In the genomic region with DNA sequence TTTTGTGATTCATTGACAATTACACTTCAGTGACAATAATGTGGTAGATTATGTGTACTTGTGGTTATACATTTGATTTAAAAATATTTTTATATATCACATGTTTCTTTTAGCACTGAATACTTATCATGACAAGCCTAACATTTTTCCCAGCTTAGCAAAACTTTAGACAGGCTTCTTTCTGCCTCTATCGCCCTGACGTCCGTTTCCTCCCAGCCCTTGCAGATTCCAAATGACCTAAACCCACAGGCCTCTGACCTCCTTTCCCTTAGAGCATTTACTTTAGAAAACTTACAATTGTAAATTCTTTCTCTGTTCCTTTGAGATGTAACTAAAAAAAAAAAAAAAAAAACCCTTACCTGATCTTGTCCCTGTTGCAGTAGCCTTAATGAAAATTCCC, we compare ENCODE assay signal across 1 cellular context.
TF ChIP-seq lines count a peak whose summit lies in the region.

No MANE protein-coding gene starts in this region.

TF ChIP-seq in HepG2, 621 proteins besides CTCF, POLR2A, EP300 and RAD21 (continued from another document):
- no peak for TF ChIP-seq ZNF44 (CRISPR knock-in tag; IDR thresholded peaks at IDR 0.05)
- TF ChIP-seq ZNF678 (CRISPR knock-in tag; IDR thresholded peaks at IDR 0.05) = no peak
- TF ChIP-seq, protein P1, sequence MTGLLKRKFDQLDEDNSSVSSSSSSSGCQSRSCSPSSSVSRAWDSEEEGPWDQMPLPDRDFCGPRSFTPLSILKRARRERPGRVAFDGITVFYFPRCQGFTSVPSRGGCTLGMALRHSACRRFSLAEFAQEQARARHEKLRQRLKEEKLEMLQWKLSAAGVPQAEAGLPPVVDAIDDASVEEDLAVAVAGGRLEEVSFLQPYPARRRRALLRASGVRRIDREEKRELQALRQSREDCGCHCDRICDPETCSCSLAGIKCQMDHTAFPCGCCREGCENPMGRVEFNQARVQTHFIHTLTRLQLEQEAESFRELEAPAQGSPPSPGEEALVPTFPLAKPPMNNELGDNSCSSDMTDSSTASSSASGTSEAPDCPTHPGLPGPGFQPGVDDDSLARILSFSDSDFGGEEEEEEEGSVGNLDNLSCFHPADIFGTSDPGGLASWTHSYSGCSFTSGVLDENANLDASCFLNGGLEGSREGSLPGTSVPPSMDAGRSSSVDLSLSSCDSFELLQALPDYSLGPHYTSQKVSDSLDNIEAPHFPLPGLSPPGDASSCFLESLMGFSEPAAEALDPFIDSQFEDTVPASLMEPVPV (CRISPR knock-in tag; IDR thresholded peaks at IDR 0.05) = no peak
- TF ChIP-seq ZSCAN29 (CRISPR knock-in tag; conservative IDR thresholded peaks at IDR 0.05) = no peak
- TF ChIP-seq, protein P2, sequence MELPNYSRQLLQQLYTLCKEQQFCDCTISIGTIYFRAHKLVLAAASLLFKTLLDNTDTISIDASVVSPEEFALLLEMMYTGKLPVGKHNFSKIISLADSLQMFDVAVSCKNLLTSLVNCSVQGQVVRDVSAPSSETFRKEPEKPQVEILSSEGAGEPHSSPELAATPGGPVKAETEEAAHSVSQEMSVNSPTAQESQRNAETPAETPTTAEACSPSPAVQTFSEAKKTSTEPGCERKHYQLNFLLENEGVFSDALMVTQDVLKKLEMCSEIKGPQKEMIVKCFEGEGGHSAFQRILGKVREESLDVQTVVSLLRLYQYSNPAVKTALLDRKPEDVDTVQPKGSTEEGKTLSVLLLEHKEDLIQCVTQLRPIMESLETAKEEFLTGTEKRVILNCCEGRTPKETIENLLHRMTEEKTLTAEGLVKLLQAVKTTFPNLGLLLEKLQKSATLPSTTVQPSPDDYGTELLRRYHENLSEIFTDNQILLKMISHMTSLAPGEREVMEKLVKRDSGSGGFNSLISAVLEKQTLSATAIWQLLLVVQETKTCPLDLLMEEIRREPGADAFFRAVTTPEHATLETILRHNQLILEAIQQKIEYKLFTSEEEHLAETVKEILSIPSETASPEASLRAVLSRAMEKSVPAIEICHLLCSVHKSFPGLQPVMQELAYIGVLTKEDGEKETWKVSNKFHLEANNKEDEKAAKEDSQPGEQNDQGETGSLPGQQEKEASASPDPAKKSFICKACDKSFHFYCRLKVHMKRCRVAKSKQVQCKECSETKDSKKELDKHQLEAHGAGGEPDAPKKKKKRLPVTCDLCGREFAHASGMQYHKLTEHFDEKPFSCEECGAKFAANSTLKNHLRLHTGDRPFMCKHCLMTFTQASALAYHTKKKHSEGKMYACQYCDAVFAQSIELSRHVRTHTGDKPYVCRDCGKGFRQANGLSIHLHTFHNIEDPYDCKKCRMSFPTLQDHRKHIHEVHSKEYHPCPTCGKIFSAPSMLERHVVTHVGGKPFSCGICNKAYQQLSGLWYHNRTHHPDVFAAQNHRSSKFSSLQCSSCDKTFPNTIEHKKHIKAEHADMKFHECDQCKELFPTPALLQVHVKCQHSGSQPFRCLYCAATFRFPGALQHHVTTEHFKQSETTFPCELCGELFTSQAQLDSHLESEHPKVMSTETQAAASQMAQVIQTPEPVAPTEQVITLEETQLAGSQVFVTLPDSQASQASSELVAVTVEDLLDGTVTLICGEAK (IDR thresholded peaks at IDR 0.05) = no peak
- TF ChIP-seq, protein P2 (CRISPR knock-in tag; IDR thresholded peaks at IDR 0.05) = no peak
- no peak for TF ChIP-seq ZNF383 (CRISPR knock-in tag; IDR thresholded peaks at IDR 0.05; ENCODE audit: borderline replicate concordance)
- TF ChIP-seq ZNF563 (CRISPR knock-in tag; IDR thresholded peaks at IDR 0.05) = no peak
- TF ChIP-seq NPAS2 (CRISPR knock-in tag; IDR thresholded peaks at IDR 0.05; ENCODE audit: borderline replicate concordance) = no peak
- no peak for TF ChIP-seq FIP1L1 (IDR thresholded peaks at IDR 0.05; ENCODE audit: borderline replicate concordance, insufficient read depth, low read depth, low read length)
- no peak for TF ChIP-seq PCBP1 (IDR thresholded peaks at IDR 0.05; ENCODE audit: borderline replicate concordance, low read depth, low read length)
